11 cellular contexts compared by ENCODE assay signal in the genomic region with DNA sequence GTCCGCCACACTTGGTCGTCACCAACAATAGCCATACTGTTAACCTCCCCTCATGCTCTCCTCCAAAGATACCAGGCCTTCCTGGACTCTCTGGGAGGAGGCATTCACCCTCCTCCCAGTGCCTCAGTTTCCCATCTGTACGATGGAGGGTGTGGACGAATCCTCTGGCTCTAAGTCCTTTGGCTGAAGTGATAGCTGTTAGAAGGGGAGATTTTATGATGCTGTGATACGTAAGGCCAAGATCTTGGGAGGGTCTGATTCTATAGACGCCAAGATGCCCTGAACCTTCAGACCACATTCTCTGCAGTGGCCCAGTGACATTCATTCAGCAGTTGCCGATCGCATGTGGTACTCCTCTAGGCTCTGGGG. TPM values are rescaled to one million over a fixed set of nuclear protein-coding genes. Genes with fewer than 3 reads are reported as not detected.
DNase-seq lines count a peak whose midpoint lies in the region; ATAC-seq, FAIRE-seq and TF ChIP-seq lines count a peak whose summit lies in the region.
"Had no signal": no experiment of that assay in that cellular context is flagged by ENCODE, and none has a peak within 500 bp of the region (broad histone marks: within the 10 kb centered on the region; RNA-seq: fewer than 3 reads in every experiment).

No MANE protein-coding gene starts in this region.

- ATAC-seq in right cardiac atrium (no peak), Right ventricle myocardium inferior (no peak), body of pancreas (no peak), GM18519 (IDR thresholded peaks at IDR 0.05; ENCODE audit: low FRiP score, unreplicated experiment) (no peak), GM18511 (IDR thresholded peaks at IDR 0.05; ENCODE audit: unreplicated experiment) (no peak)

- no peak overlapping the region for H3K27ac Mint-ChIP-seq in nephron progenitor cell

- H3K4me1 ChIP-seq in right cardiac atrium (ENCODE audit: control insufficient read depth, insufficient read depth, low read length) (no peaks in the 10 kb centered on the region), body of pancreas (peaks cover 32% of the 10 kb centered on the region)

- H3K4me3 ChIP-seq in right cardiac atrium (ENCODE audit: low read length) (no peak overlapping the region), body of pancreas (no peak overlapping the region)

- intact Hi-C loops in right cardiac atrium (cut with DNase I): no loop called here
- intact Hi-C loops in Right ventricle myocardium inferior (cut with DNase I): loop anchor here (1.0 kb wide), 1 partner anchor 13 kb away; no protein-coding TSS in a partner anchor
- intact Hi-C loops in body of pancreas (cut with DNase I): no loop called here

- TF ChIP-seq POLR2A in body of pancreas (IDR thresholded peaks at IDR 0.05) (no peak), H54 (IDR thresholded peaks at IDR 0.05; ENCODE audit: low read depth, low read length) (no peak)

- no peaks in the 10 kb centered on the region for H3K36me3 ChIP-seq in body of pancreas (replicated peaks in 1 of 2; ENCODE audit: insufficient read depth in 1 of 2, low read depth in 2 of 2)

- FAIRE-seq in H54 (lab: Jason Lieb, UNC): no peak
- FAIRE-seq: kidney had no signal

- DNase-seq in right cardiac atrium (no peak), Right ventricle myocardium inferior (ENCODE audit: missing footprints) (no peak), body of pancreas (no peak), nephron progenitor cell (no peak), H54 (ENCODE audit: insufficient read length, low spot score) (no peak), NCI-H1105 (lab: John Stamatoyannopoulos, UW) (no peak)
- DNase-seq: NCI-H510A, SIG-M5 had no signal

- peak overlapping the region; percentile 83 for H3K4me3 Mint-ChIP-seq in nephron progenitor cell

- 79% methylated on average over 8 of the region's 8 CpGs for WGBS in right cardiac atrium
- 78 to 87% methylated on average over 7 to 8 of the region's 8 CpGs for WGBS in body of pancreas, 2 donors

- H3K4me1 Mint-ChIP-seq in nephron progenitor cell: peaks cover 12% of the 10 kb centered on the region

- TF ChIP-seq CTCF in body of pancreas (IDR thresholded peaks at IDR 0.05): no peak
- no peak for TF ChIP-seq CTCF in nephron progenitor cell (IDR thresholded peaks at IDR 0.05)

- H3K27ac ChIP-seq in right cardiac atrium (ENCODE audit: low read length) (peak overlapping the region; percentile 10), body of pancreas (peak overlapping the region; percentile 71 to 84 (median 82))

- H3K9me3 ChIP-seq in right cardiac atrium (ENCODE audit: control insufficient read depth, low read length): no peaks in the 10 kb centered on the region
- no peaks in the 10 kb centered on the region for H3K9me3 ChIP-seq in body of pancreas

- H3K9me3 Mint-ChIP-seq in nephron progenitor cell: no peaks in the 10 kb centered on the region

- H3K27me3 Mint-ChIP-seq in nephron progenitor cell (ENCODE audit: low read depth, poor library complexity): peaks cover 37% of the 10 kb centered on the region

- no peaks in the 10 kb centered on the region for H3K36me3 Mint-ChIP-seq in nephron progenitor cell (ENCODE audit: low read depth)

- no peaks in the 10 kb centered on the region for H3K27me3 ChIP-seq in right cardiac atrium (ENCODE audit: control insufficient read depth, insufficient read depth)
- no peaks in the 10 kb centered on the region for H3K27me3 ChIP-seq in body of pancreas

RNA-seq across cellular contexts. Expression of gene NOP53, which starts 14.8 kb away (rescaled TPM):
- 100 to 1,000 TPM; 191 to 248 (median 237) TPM for total RNA-seq in right cardiac atrium
- 322 TPM for polyA plus RNA-seq in right cardiac atrium
- total RNA-seq in Right ventricle myocardium inferior: 172 TPM
- total RNA-seq in body of pancreas: 100 to 1,000 TPM; 436 to 761 TPM

RNA-seq across cellular contexts. Expression of gene EHD2, which starts 17.3 kb away (rescaled TPM):
- total RNA-seq in right cardiac atrium (10 to 100 TPM; 32.8 to 61.9 (median 49.1) TPM), Right ventricle myocardium inferior (60.5 TPM), body of pancreas (10 to 100 TPM; 41.2 to 66.3 TPM)
- polyA plus RNA-seq in right cardiac atrium: 34.8 TPM

RNA-seq across cellular contexts. Expression of gene SELENOW, which starts 48.0 kb away (rescaled TPM):
- total RNA-seq in right cardiac atrium: 1,000 to 10,000 TPM in 2 of 4 donors, 100 to 1,000 TPM in 2; 857 to 1,126 (median 1,037) TPM
- 1,795 TPM for polyA plus RNA-seq in right cardiac atrium
- total RNA-seq in Right ventricle myocardium inferior: 1,425 TPM
- 100 to 1,000 TPM; 189 to 296 TPM for total RNA-seq in body of pancreas
